10 cellular contexts compared by ENCODE assay signal in genomic region chr15:40266828-40267304, GRCh38. TPM values are rescaled to one million over a fixed set of nuclear protein-coding genes. Genes with fewer than 3 reads are reported as not detected.
DNase-seq lines count a peak whose midpoint lies in the region; TF ChIP-seq lines count a peak whose summit lies in the region.
"Had no signal": no experiment of that assay in that cellular context is flagged by ENCODE, and none has a peak within 500 bp of the region (broad histone marks: within the 10 kb centered on the region; RNA-seq: fewer than 3 reads in every experiment).

No MANE protein-coding gene starts in this region.

- peaks cover 17% of the 10 kb centered on the region for H3K4me1 ChIP-seq in osteoblast (ENCODE audit: insufficient read depth, low read length)

- no peaks in the 10 kb centered on the region for H3K79me2 ChIP-seq in osteoblast (ENCODE audit: insufficient read depth, low read length)

- H2AFZ ChIP-seq in osteoblast (ENCODE audit: low read length): peak overlapping the region; percentile 80

- TF ChIP-seq CTCF in osteoblast (IDR thresholded peaks at IDR 0.05; ENCODE audit: extremely low read depth, low read depth, low read length): no peak

- H3K4me3 ChIP-seq in osteoblast (ENCODE audit: insufficient read depth, low read length): no peak overlapping the region
- H3K4me3 ChIP-seq: tibial artery had no signal

- in situ Hi-C loops in Caki2 (cut with HindIII; ENCODE audit: low pct_unique_long_range_greater_than_20kb, low sequenced_read_pairs): no loop called here

- DNase-seq in Caki2 (ENCODE audit: low read depth) (peak; percentile 92), MV-4-11 (lab: John Stamatoyannopoulos, UW) (peak; percentile 72), dermis blood vessel endothelial cell (peak; percentile 94), osteoblast (ENCODE audit: insufficient read length, low spot score, missing footprints) (peak; percentile 100), globus pallidus (ENCODE audit: low spot score) (no peak), activated gamma-delta T cell (lab: John Stamatoyannopoulos, UW) (no peak), activated T-cell treated with anti-CD3 and anti-CD28 coated beads for 4 hours (no peak)
- DNase-seq in stimulated activated CD4-positive, alpha-beta T cell treated with anti-CD3 and anti-CD28 coated beads, Interleukin-2, amount 100 ng/mL, for 24 hours: no peak
- DNase-seq: NCI-H1436 had no signal

- H4K20me1 ChIP-seq in osteoblast (ENCODE audit: insufficient read depth, low read length): no peaks in the 10 kb centered on the region

- no peaks in the 10 kb centered on the region for H3K27me3 ChIP-seq in osteoblast (ENCODE audit: insufficient read depth, low read length)

- no peaks in the 10 kb centered on the region for H3K36me3 ChIP-seq in osteoblast (ENCODE audit: insufficient read depth, low read length)

- no peak overlapping the region for H3K4me2 ChIP-seq in osteoblast (ENCODE audit: insufficient read depth, low read length)

- peak overlapping the region; percentile 73 for H3K27ac ChIP-seq in osteoblast (ENCODE audit: low read depth, low read length)
- H3K27ac ChIP-seq: tibial artery had no signal

- no peaks in the 10 kb centered on the region for H3K9me3 ChIP-seq in osteoblast (ENCODE audit: low read depth, low read length)
- H3K9me3 ChIP-seq: tibial artery had no signal

RNA-seq across cellular contexts. Expression of gene ANKRD63, which starts 16.0 kb away (rescaled TPM):
- not detected in 2 replicates for total RNA-seq in Caki2 (2014; rRNA removed; shearing (Covaris generic); ENCODE audit: low replicate concordance)
- total RNA-seq in dermis blood vessel endothelial cell: not detected in 2 replicates
- not detected in 2 replicates for total RNA-seq in osteoblast

RNA-seq across cellular contexts. Expression of gene PAK6, which starts 28.0 kb away (rescaled TPM):
- not detected in 2 replicates for total RNA-seq in Caki2 (2014; rRNA removed; shearing (Covaris generic); ENCODE audit: low replicate concordance)
- total RNA-seq in dermis blood vessel endothelial cell: not detected in 2 replicates
- not detected in 2 replicates for total RNA-seq in osteoblast

RNA-seq across cellular contexts. Expression of gene PLCB2, which starts 40.9 kb away (rescaled TPM):
- not detected in 2 replicates for total RNA-seq in Caki2 (2014; rRNA removed; shearing (Covaris generic); ENCODE audit: low replicate concordance)
- total RNA-seq in dermis blood vessel endothelial cell: under 0.01 and 0.05 TPM in 2 replicates
- total RNA-seq in osteoblast: under 0.01 TPM in 2 replicates

RNA-seq across cellular contexts. Expression of gene INAFM2, which starts 56.6 kb away (rescaled TPM):
- 2.6 and 4.6 TPM in 2 replicates for total RNA-seq in Caki2 (2014; rRNA removed; shearing (Covaris generic); ENCODE audit: low replicate concordance)
- total RNA-seq in dermis blood vessel endothelial cell (14.9 and 20.3 TPM in 2 replicates), osteoblast (16.8 and 17.7 TPM in 2 replicates)

Comparison
In these comparisons a context has a peak if more than half of its experiments do, and no peak if none do; other contexts are left out.
1. DNase-seq: peak in Caki2 (single experiment), MV-4-11 (single experiment), dermis blood vessel endothelial cell (single experiment) and osteoblast (single experiment); none in globus pallidus (single experiment), stimulated activated CD4-positive, alpha-beta T cell treated with anti-CD3 and anti-CD28 coated beads, Interleukin-2, amount 100 ng/mL, for 24 hours (0 of 2), activated gamma-delta T cell (single experiment) and activated T-cell treated with anti-CD3 and anti-CD28 coated beads for 4 hours (single experiment).